Comparison of ENCODE assay signal across 7 cellular contexts in the genomic region with DNA sequence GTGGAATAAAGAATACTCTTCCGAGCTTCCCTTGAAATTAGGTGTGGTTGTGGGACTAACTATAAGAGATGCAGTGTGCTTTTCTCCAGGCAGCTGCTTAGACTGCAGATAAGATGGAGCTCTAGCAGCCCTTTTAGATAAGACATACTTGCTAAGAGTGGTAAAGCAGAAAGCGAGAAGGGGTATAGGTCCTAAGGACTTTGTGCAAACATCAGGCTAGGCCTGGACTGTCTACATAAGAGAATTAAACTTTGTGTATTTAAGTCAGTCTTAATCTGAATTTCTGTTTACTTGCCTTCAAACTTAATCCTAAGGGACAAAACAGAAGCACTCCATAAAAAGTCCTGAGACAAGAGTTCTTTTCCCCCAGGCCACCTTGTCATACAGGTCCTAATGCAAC.
"Had no signal": no experiment of that assay in that cellular context is flagged by ENCODE, and none has a peak within 500 bp of the region (broad histone marks: within the 10 kb centered on the region; RNA-seq: fewer than 3 reads in every experiment).

No MANE protein-coding gene starts in this region.

- FAIRE-seq: H1, H54, HTR-8/SVneo had no signal

- DNase-seq: H9, HCEC 1CT, IMR-90 had no signal

- H2AFZ ChIP-seq: GM23338 had no signal

- H3K4me3 ChIP-seq: GM23338 had no signal

- ATAC-seq: GM23338 had no signal

- H3K4me2 ChIP-seq: GM23338 had no signal
